ENCODE assay signal across 1 cellular context in the genomic region with DNA sequence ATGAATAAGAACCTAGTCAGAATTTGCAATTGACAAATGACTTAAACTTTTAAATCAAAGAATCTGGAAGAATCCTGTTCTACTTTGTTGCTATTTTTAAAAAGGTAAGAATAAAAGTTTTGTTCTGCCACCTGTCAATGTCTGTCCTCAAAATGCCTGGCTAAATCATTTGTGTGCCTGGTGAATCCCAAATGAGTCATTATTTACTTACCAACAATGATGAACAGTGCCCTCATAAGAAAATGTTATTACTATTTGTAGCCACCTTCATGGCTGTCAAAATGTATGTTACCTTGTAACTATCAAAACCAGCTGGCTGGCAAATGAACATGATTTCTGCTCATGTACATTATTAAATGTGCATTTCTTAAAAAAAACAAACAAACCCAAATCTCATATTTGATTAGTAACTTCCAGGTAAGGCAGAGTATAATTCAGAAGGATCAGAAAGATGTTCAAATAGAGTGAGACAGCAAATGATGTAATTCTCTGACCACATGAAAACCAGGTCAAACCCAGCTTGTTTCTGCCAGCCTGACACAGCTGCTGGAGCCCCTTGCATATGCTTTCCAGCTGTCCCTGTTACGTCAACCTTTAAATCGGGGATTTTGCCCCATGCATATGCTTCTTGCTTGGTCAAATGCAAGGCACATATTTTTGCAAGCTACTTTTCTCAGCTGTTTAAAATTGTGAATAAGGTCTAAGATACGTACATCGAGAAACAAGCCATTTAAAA.
TF ChIP-seq lines count a peak whose summit lies in the region.

No MANE protein-coding gene starts in this region.

TF ChIP-seq in SK-N-SH, 30 proteins besides CTCF, POLR2A, EP300 and RAD21 (continued from another document):
- TF ChIP-seq, protein P1, sequence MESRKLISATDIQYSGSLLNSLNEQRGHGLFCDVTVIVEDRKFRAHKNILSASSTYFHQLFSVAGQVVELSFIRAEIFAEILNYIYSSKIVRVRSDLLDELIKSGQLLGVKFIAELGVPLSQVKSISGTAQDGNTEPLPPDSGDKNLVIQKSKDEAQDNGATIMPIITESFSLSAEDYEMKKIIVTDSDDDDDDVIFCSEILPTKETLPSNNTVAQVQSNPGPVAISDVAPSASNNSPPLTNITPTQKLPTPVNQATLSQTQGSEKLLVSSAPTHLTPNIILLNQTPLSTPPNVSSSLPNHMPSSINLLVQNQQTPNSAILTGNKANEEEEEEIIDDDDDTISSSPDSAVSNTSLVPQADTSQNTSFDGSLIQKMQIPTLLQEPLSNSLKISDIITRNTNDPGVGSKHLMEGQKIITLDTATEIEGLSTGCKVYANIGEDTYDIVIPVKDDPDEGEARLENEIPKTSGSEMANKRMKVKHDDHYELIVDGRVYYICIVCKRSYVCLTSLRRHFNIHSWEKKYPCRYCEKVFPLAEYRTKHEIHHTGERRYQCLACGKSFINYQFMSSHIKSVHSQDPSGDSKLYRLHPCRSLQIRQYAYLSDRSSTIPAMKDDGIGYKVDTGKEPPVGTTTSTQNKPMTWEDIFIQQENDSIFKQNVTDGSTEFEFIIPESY (IDR thresholded peaks at IDR 0.05; ENCODE audit: borderline replicate concordance, low read depth), result no peak
- TF ChIP-seq RXRA (IDR thresholded peaks at IDR 0.05; ENCODE audit: borderline replicate concordance, low read depth) (no peak), FOSL2 (IDR thresholded peaks at IDR 0.05; ENCODE audit: borderline replicate concordance, low read depth) (no peak), NFIC (IDR thresholded peaks at IDR 0.05; ENCODE audit: borderline replicate concordance) (no peak), CHD2 (IDR thresholded peaks at IDR 0.05; ENCODE audit: low read length, partially characterized antibody) (no peak), TCF12 (IDR thresholded peaks at IDR 0.05) (peak; percentile 65; the same call in 1 of the 2 replicates), MEF2A (IDR thresholded peaks at IDR 0.05; ENCODE audit: borderline replicate concordance, low read depth) (no peak), GATA2 (CRISPR knock-in tag; IDR thresholded peaks at IDR 0.05) (no peak), ELF1 (IDR thresholded peaks at IDR 0.05) (no peak)
- TF ChIP-seq, protein P2, sequence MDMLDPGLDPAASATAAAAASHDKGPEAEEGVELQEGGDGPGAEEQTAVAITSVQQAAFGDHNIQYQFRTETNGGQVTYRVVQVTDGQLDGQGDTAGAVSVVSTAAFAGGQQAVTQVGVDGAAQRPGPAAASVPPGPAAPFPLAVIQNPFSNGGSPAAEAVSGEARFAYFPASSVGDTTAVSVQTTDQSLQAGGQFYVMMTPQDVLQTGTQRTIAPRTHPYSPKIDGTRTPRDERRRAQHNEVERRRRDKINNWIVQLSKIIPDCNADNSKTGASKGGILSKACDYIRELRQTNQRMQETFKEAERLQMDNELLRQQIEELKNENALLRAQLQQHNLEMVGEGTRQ (IDR thresholded peaks at IDR 0.05; ENCODE audit: borderline replicate concordance, low read depth, low read length), result no peak
- TF ChIP-seq, protein P3, sequence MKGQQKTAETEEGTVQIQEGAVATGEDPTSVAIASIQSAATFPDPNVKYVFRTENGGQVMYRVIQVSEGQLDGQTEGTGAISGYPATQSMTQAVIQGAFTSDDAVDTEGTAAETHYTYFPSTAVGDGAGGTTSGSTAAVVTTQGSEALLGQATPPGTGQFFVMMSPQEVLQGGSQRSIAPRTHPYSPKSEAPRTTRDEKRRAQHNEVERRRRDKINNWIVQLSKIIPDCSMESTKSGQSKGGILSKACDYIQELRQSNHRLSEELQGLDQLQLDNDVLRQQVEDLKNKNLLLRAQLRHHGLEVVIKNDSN (IDR thresholded peaks at IDR 0.05; ENCODE audit: borderline replicate concordance, low read depth), result no peak
